ENCODE assay signal across 24 cellular contexts in genomic region chr11:87428266-87428665, GRCh38.
A peak's percentile ranks its signal among the peaks of the same experiment; 100 is the strongest.
DNase-seq lines count a peak whose midpoint lies in the region; ATAC-seq, FAIRE-seq and TF ChIP-seq lines count a peak whose summit lies in the region.
"Had no signal": no experiment of that assay in that cellular context is flagged by ENCODE, and none has a peak within 500 bp of the region (broad histone marks: within the 10 kb centered on the region; RNA-seq: fewer than 3 reads in every experiment).

No MANE protein-coding gene starts in this region.

- no peaks in the 10 kb centered on the region for H3K27me3 ChIP-seq in MG63
- no peaks in the 10 kb centered on the region for H3K27me3 ChIP-seq in H1 (replicated peaks in 1 of 4; ENCODE audit: control insufficient read depth in 3 of 4, extremely low read depth in 1 of 4, insufficient read depth in 3 of 4, low read length in 3 of 4)
- H3K27me3 ChIP-seq in osteoblast (ENCODE audit: insufficient read depth, low read length) = no peaks in the 10 kb centered on the region
- H3K27me3 ChIP-seq: tibial nerve had no signal

- H3K23me2 ChIP-seq in H1 (ENCODE audit: low read depth, low read length) = no peaks in the 10 kb centered on the region; the same call in 1 of the 2 replicates

- H3K27ac ChIP-seq in H1 (ENCODE audit: low read depth, low read length) = no peak overlapping the region
- H3K27ac ChIP-seq in osteoblast (ENCODE audit: low read depth, low read length) = peak overlapping the region; percentile 13
- H3K27ac ChIP-seq: tibial nerve had no signal

- H4K20me1 ChIP-seq in H1 (replicated peaks in 1 of 2; ENCODE audit: control insufficient read depth in 1 of 2, insufficient read depth in 2 of 2, low read length in 2 of 2) (no peaks in the 10 kb centered on the region), osteoblast (ENCODE audit: insufficient read depth, low read length) (no peaks in the 10 kb centered on the region)

- H3K79me2 ChIP-seq in H1 (ENCODE audit: control insufficient read depth in 1 of 2, insufficient read depth in 2 of 2, low read length in 2 of 2) = no peaks in the 10 kb centered on the region
- H3K79me2 ChIP-seq in osteoblast (ENCODE audit: insufficient read depth, low read length) = no peaks in the 10 kb centered on the region

- TF ChIP-seq POLR2A in H1 (IDR thresholded peaks at IDR 0.05; ENCODE audit: control extremely low read depth in 1 of 2, low read depth in 2 of 2, low read length in 2 of 2) = no peak

- no peak overlapping the region for H3K18ac ChIP-seq in H1 (ENCODE audit: extremely low read depth, low read length)

- H2BK5ac ChIP-seq in H1 (ENCODE audit: low read depth, low read length) = no peak overlapping the region

- H2BK12ac ChIP-seq in H1 (ENCODE audit: low read depth, low read length) = no peak overlapping the region

- H4K8ac ChIP-seq in H1 (ENCODE audit: extremely low read depth, insufficient read depth, low read length) = no peak overlapping the region

- H3K56ac ChIP-seq in H1 (replicated peaks; ENCODE audit: insufficient read length, low read depth, low read length) = no peak overlapping the region

- POLR2A ChIA-PET in H1 (lab: Charles Lee; ENCODE audit: partially characterized antibody) = no interaction called here

- FAIRE-seq in H1 (lab: Jason Lieb, UNC) = no peak
- FAIRE-seq: endometrium, GM12878, RCC 7860 had no signal

- no peak overlapping the region for H3K4me2 ChIP-seq in H1 (ENCODE audit: insufficient read depth in 1 of 2, low read depth in 2 of 2, low read length in 2 of 2)
- no peak overlapping the region for H3K4me2 ChIP-seq in osteoblast (ENCODE audit: insufficient read depth, low read length)

- ATAC-seq in HG02571 (IDR thresholded peaks at IDR 0.05; ENCODE audit: unreplicated experiment) = no peak
- no peak for ATAC-seq in HG02885 (IDR thresholded peaks at IDR 0.05; ENCODE audit: poor library complexity, unreplicated experiment)
- ATAC-seq: activated naive CD4-positive, alpha-beta T cell treated with anti-CD3 and anti-CD28 coated beads, Interleukin-2, amount 50 U/mL, for 72 hours; GM12878; right cardiac atrium had no signal

- H2BK20ac ChIP-seq in H1 (ENCODE audit: low read length) = no peak overlapping the region

- CTCF ChIA-PET in H1 (lab: Charles Lee; ENCODE audit: partially characterized antibody) = interaction anchor here (0.7 to 1.3 kb wide), 4 partner anchors 9 to 973 kb away, joined by 3 read pairs; no protein-coding TSS in a partner anchor

- 89% methylated on average over 1 of the region's 1 CpG; no CpG with 5 or more reads in 1 of the 2 experiments for WGBS in H1 (ENCODE audit: extremely low coverage in 1 of 2, insufficient coverage in 1 of 2, insufficient read length in 1 of 2, insufficient replicate concordance in 2 of 2, low coverage in 1 of 2, low lambda C conversion rate in 2 of 2, missing lambda C conversion rate in 1 of 2), 2 experiments

- H2AFZ ChIP-seq in H1 (ENCODE audit: low read length) = 0 out of 2 replicates have a peak overlapping the region, but pooled peaks have one; percentile 64
- H2AFZ ChIP-seq in osteoblast (ENCODE audit: low read length) = no peak overlapping the region

- no peak overlapping the region for H2BK15ac ChIP-seq in H1 (ENCODE audit: low read length)

- no peak overlapping the region for H3K4ac ChIP-seq in H1 (replicated peaks; ENCODE audit: insufficient read length, low read depth, low read length)

- H3K79me1 ChIP-seq in H1 (ENCODE audit: low read depth, low read length) = no peaks in the 10 kb centered on the region

- no peak overlapping the region for H3K9ac ChIP-seq in H1 (replicated peaks in 1 of 4; ENCODE audit: extremely low read depth in 1 of 4, low read depth in 3 of 4, low read length in 3 of 4)

- no peaks in the 10 kb centered on the region for H3K36me3 ChIP-seq in MG63
- H3K36me3 ChIP-seq in H1 (ENCODE audit: control insufficient read depth in 2 of 4, insufficient read depth in 4 of 4, low read length in 3 of 4) = no peaks in the 10 kb centered on the region
- no peaks in the 10 kb centered on the region for H3K36me3 ChIP-seq in osteoblast (ENCODE audit: insufficient read depth, low read length)
- H3K36me3 ChIP-seq: tibial nerve had no signal

- TF ChIP-seq RAD21 in H1 (IDR thresholded peaks at IDR 0.05 in 1 of 2, conservative IDR thresholded peaks at IDR 0.05 in 1 of 2; ENCODE audit: low read depth in 2 of 2, low read length in 2 of 2) = no peak

- TF ChIP-seq CTCF in H1 (IDR thresholded peaks at IDR 0.05; ENCODE audit: control extremely low read depth in 1 of 3, insufficient read depth in 1 of 3, low read depth in 1 of 3, low read length in 3 of 3) (no peak), osteoblast (IDR thresholded peaks at IDR 0.05; ENCODE audit: extremely low read depth, low read depth, low read length) (no peak)

- DNase-seq in ELR (ENCODE audit: low read depth) = peak; percentile 75
- DNase-seq in MG63 = peak; percentile 48
- no peak for DNase-seq in H1 (ENCODE audit: low read depth in 1 of 2, low spot score in 2 of 2)
- no peak for DNase-seq in osteoblast (ENCODE audit: insufficient read length, low spot score, missing footprints)
- no peak for DNase-seq in NCI-H1105 (lab: John Stamatoyannopoulos, UW)
- DNase-seq: activated CD4-positive, alpha-beta memory T cell treated with anti-CD3 and anti-CD28 coated beads, Interleukin-2, amount 10 ng/mL, durations not matched to agents 7 days and 5 days; activated CD4-positive, alpha-beta T cell treated with anti-CD3 and anti-CD28 coated beads for 1 hour; anterior cingulate cortex; central memory CD4-positive, alpha-beta T cell; head of caudate nucleus; Kasumi-1; kidney glomerular epithelial cell; NCI-H2029; NCI-H69; posterior cingulate gyrus; right cardiac atrium; stimulated activated CD4-positive, alpha-beta T cell treated with anti-CD3 and anti-CD28 coated beads, Interleukin-2, amount 100 ng/mL, for 48 hours had no signal

- no peak overlapping the region for H4K5ac ChIP-seq in H1 (ENCODE audit: insufficient read length, low read depth, low read length)

- no peak for TF ChIP-seq EP300 in H1 (IDR thresholded peaks at IDR 0.05; ENCODE audit: borderline replicate concordance in 1 of 2, low read depth in 2 of 2, low read length in 2 of 2)

- no peak overlapping the region for H3K14ac ChIP-seq in H1 (ENCODE audit: insufficient read length)

- H2AK5ac ChIP-seq in H1 (ENCODE audit: low read depth, low read length) = no peak overlapping the region

- H2BK120ac ChIP-seq in H1 (replicated peaks; ENCODE audit: low read depth, low read length) = no peak overlapping the region

- H4K91ac ChIP-seq in H1 (replicated peaks; ENCODE audit: insufficient read length, low read length) = no peak overlapping the region

- H3K4me1 ChIP-seq in H1 (replicated peaks in 1 of 4; ENCODE audit: control insufficient read depth in 3 of 4, insufficient read depth in 4 of 4, low read length in 3 of 4) (no peaks in the 10 kb centered on the region), osteoblast (ENCODE audit: insufficient read depth, low read length) (peaks cover 50% of the 10 kb centered on the region)
- H3K4me1 ChIP-seq: tibial nerve had no signal

- H3K9me3 ChIP-seq in MG63 (no peaks in the 10 kb centered on the region), H1 (ENCODE audit: insufficient read depth in 2 of 2, low read depth in 1 of 2, low read length in 1 of 2) (no peaks in the 10 kb centered on the region), osteoblast (ENCODE audit: low read depth, low read length) (no peaks in the 10 kb centered on the region)
- H3K9me3 ChIP-seq: tibial nerve had no signal

- H3K23ac ChIP-seq in H1 (ENCODE audit: insufficient read length) = no peak overlapping the region

- H3K4me3 ChIP-seq in MG63 (no peak overlapping the region), H1 (ENCODE audit: extremely low read depth in 1 of 4, insufficient read depth in 2 of 4, low read depth in 3 of 4, low read length in 4 of 4) (no peak overlapping the region), osteoblast (ENCODE audit: insufficient read depth, low read length) (no peak overlapping the region)
- H3K4me3 ChIP-seq: GM12878, tibial nerve had no signal

TF ChIP-seq in H1, 55 proteins besides CTCF, POLR2A, EP300 and RAD21:
- TF ChIP-seq POU5F1 (IDR thresholded peaks at IDR 0.05; ENCODE audit: low read depth, low read length) (no peak), NANOG (IDR thresholded peaks at IDR 0.05; ENCODE audit: insufficient read depth, low read depth, low read length, poor library complexity, severe bottlenecking) (no peak), ZNF274 (IDR thresholded peaks at IDR 0.05; ENCODE audit: borderline replicate concordance, extremely low read depth, low read length) (no peak), BCL11A (IDR thresholded peaks at IDR 0.05; ENCODE audit: low read depth in 2 of 2, low read length in 2 of 2) (no peak), EZH2 (IDR thresholded peaks at IDR 0.05; ENCODE audit: low read depth, low read length, severe bottlenecking) (no peak), ASH2L (IDR thresholded peaks at IDR 0.05; ENCODE audit: low read length) (no peak), CREB1 (IDR thresholded peaks at IDR 0.05) (no peak), SP4 (IDR thresholded peaks at IDR 0.05; ENCODE audit: low read length) (no peak), RXRA (IDR thresholded peaks at IDR 0.05; ENCODE audit: insufficient read depth, low read depth, low read length) (no peak), POLR2AphosphoS5 (IDR thresholded peaks at IDR 0.05; ENCODE audit: low read depth, low read length) (no peak), KDM1A (IDR thresholded peaks at IDR 0.05; ENCODE audit: borderline replicate concordance, low read length) (no peak), NRF1 (IDR thresholded peaks at IDR 0.05; ENCODE audit: low read depth, low read length) (no peak), GABPA (IDR thresholded peaks at IDR 0.05; ENCODE audit: borderline replicate concordance, insufficient read depth, low read length) (no peak), SP1 (IDR thresholded peaks at IDR 0.05; ENCODE audit: low read depth, low read length) (no peak), PHF8 (conservative IDR thresholded peaks at IDR 0.05; ENCODE audit: low read depth, low read length) (no peak)
- TF ChIP-seq, protein P1, sequence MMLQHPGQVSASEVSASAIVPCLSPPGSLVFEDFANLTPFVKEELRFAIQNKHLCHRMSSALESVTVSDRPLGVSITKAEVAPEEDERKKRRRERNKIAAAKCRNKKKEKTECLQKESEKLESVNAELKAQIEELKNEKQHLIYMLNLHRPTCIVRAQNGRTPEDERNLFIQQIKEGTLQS (IDR thresholded peaks at IDR 0.05; ENCODE audit: insufficient read depth, low read depth, low read length) = no peak

Comparison
In these comparisons a context has a peak if more than half of its experiments do, and no peak if none do; other contexts are left out.
1. DNase-seq: peak in ELR (single experiment) and MG63 (single experiment); none in H1 (0 of 2), osteoblast (single experiment) and NCI-H1105 (single experiment).